Comparison of ENCODE assay signal across 1 cellular context in the genomic region with DNA sequence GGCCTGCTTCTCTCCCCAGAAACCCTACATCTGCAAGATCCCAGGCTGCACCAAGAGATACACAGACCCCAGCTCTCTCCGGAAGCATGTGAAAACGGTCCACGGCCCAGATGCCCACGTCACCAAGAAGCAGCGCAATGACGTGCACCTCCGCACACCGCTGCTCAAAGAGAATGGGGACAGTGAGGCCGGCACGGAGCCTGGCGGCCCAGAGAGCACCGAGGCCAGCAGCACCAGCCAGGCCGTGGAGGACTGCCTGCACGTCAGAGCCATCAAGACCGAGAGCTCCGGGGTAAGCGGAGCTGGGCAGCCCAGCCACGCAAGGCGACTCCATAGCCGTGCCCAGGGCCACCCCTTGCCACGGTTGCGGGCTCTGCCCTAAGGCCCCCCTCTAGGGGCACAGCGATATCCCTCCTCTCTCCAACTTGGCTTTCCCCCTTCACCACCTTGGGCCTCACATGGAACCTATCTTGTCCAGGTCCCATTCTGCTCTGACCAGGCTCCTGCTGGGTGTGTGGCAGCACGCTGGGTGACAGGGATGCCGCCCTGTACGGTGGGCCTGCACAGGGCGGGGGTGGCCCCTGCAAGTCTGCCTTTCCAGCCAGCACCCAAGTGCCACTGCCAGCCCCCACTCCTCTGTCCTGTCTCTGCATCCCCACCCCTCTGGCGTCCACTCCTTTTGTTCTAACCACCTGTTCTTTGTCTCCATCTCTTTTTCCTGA.
A peak's percentile ranks its signal among the peaks of the same experiment; 100 is the strongest.
TF ChIP-seq lines count a peak whose summit lies in the region.

No MANE protein-coding gene starts in this region.

TF ChIP-seq in HepG2, 621 proteins besides CTCF, POLR2A, EP300 and RAD21 (continued from another document):
- TF ChIP-seq CREB1 (IDR thresholded peaks at IDR 0.05) (peak; percentile 83), CREB1 (CRISPR knock-in tag; IDR thresholded peaks at IDR 0.05) (no peak)
